Comparison of ENCODE assay signal across 1 cellular context in genomic region chr19:10861118-10861651, GRCh38.
TF ChIP-seq lines count a peak whose summit lies in the region.

No MANE protein-coding gene starts in this region.

TF ChIP-seq in WTC11, 78 proteins besides CTCF, POLR2A, EP300 and RAD21 (continued from another document):
- TF ChIP-seq ZBTB43 (CRISPR knock-in tag; IDR thresholded peaks at IDR 0.05) (no peak), E2F4 (CRISPR knock-in tag; IDR thresholded peaks at IDR 0.05; ENCODE audit: borderline replicate concordance, low read depth) (no peak), CREM (CRISPR knock-in tag; IDR thresholded peaks at IDR 0.05) (no peak), JUN (CRISPR knock-in tag; IDR thresholded peaks at IDR 0.05) (no peak)
